7 cellular contexts compared by ENCODE assay signal in genomic region chr17:32265896-32266388, GRCh38. TPM values are rescaled to one million over a fixed set of nuclear protein-coding genes. Genes with fewer than 3 reads are reported as not detected.
A peak's percentile ranks its signal among the peaks of the same experiment; 100 is the strongest.
DNase-seq lines count a peak whose midpoint lies in the region; ATAC-seq and TF ChIP-seq lines count a peak whose summit lies in the region.

No MANE protein-coding gene starts in this region.

- H3K4me2 ChIP-seq in H9 (ENCODE audit: insufficient read depth, insufficient read length, low read length): peak overlapping the region; percentile 73

- H3K4me3 ChIP-seq in iPS-11a (ENCODE audit: low read depth, low read length) (peak overlapping the region; percentile 55), spleen (peak overlapping the region; percentile 50 to 83 (median 62))

- H2BK120ac ChIP-seq in H9 (ENCODE audit: low read depth, low read length, poor library complexity, severe bottlenecking): no peak overlapping the region

- H3K4me3 Mint-ChIP-seq in H9: peak overlapping the region; percentile 74 to 85; a peak in 3 of 5 replicates

- no peak overlapping the region for H2AK5ac ChIP-seq in H9 (ENCODE audit: insufficient read length, low read length)

- intact Hi-C loops in spleen (cut with DNase I; ENCODE audit: low total_unique reads): no loop called here

- H4K91ac ChIP-seq in H9 (ENCODE audit: insufficient read length, low read depth, low read length): no peak overlapping the region

- no peak overlapping the region for H3K56ac ChIP-seq in H9 (ENCODE audit: insufficient read length, low read depth, low read length)

- H2BK20ac ChIP-seq in H9 (ENCODE audit: low read depth, low read length, poor library complexity, severe bottlenecking): no peak overlapping the region

- H3K36me3 ChIP-seq in spleen: no peaks in the 10 kb centered on the region

- no peak overlapping the region for H3K27ac Mint-ChIP-seq in H9

- H3K4me1 Mint-ChIP-seq in H9: peaks cover 44 to 48% of the 10 kb centered on the region in 2 experiments

- TF ChIP-seq CTCF in H9 (conservative IDR thresholded peaks at IDR 0.05) (no peak), VCaP (conservative IDR thresholded peaks at IDR 0.05) (no peak), spleen (IDR thresholded peaks at IDR 0.05 in 8 of 11, conservative IDR thresholded peaks at IDR 0.05 in 3 of 11) (no peak)

- H4K5ac ChIP-seq in H9 (ENCODE audit: insufficient read length, low read depth, low read length): no peak overlapping the region

- H3K9me3 Mint-ChIP-seq in H9: no peaks in the 10 kb centered on the region

- no peak overlapping the region for H3K4ac ChIP-seq in H9 (ENCODE audit: low read depth, low read length)

- no peak for TF ChIP-seq POLR2A in spleen (IDR thresholded peaks at IDR 0.05)

- no peak overlapping the region for H3K18ac ChIP-seq in H9 (ENCODE audit: insufficient read length, low read depth, low read length)

- H3K36me3 Mint-ChIP-seq in H9 (ENCODE audit: insufficient read depth in 1 of 3, low read depth in 3 of 3): peaks cover 0 to 9% (median 1%) of the 10 kb centered on the region in 3 experiments; a peak in 4 of 7 replicates

- no peak overlapping the region for H4K8ac ChIP-seq in H9 (replicated peaks; ENCODE audit: insufficient read length, low read depth, low read length)

- no peak overlapping the region for H3T11ph ChIP-seq in H9 (ENCODE audit: low read length)

- H3K23ac ChIP-seq in H9 (ENCODE audit: insufficient read length, low read depth, low read length): no peak overlapping the region

- no peak overlapping the region for H3K9ac ChIP-seq in H9 (ENCODE audit: extremely low read depth, insufficient read length, low read length)

- no peaks in the 10 kb centered on the region for H3K79me2 ChIP-seq in H9 (ENCODE audit: insufficient read depth, low read length)

- H3K4me1 ChIP-seq in H9 (ENCODE audit: insufficient read depth, low read length) (peaks cover 7% of the 10 kb centered on the region; the same call in 1 of the 2 replicates), spleen (peaks cover 7 to 32% (median 26%) of the 10 kb centered on the region in 6 donors)

- no CpG with 5 or more reads among the region's 81 CpGs for WGBS in H9 (ENCODE audit: extremely low coverage, insufficient read length, low lambda C conversion rate)
- WGBS in spleen, 5 donors: 0 to 1% (median 0%) methylated on average over 11 to 80 of the region's 81 CpGs

- H3K23me2 ChIP-seq in H9 (ENCODE audit: insufficient read length, low read depth, low read length, poor library complexity, severe bottlenecking): peaks cover 14% of the 10 kb centered on the region

- no peaks in the 10 kb centered on the region for H3K79me1 ChIP-seq in H9 (ENCODE audit: insufficient read depth, low read depth, low read length, poor library complexity, severe bottlenecking)

- H3K27me3 Mint-ChIP-seq in H9 (ENCODE audit: low read depth): peaks cover 83% of the 10 kb centered on the region

- no peak overlapping the region for H2AFZ ChIP-seq in H9 (ENCODE audit: low read length)

- no peak overlapping the region for H2BK15ac ChIP-seq in H9 (ENCODE audit: low read depth, low read length)

- DNase-seq in H9: no peak
- DNase-seq in spleen: no peak
- DNase-seq in effector CD4-positive, alpha-beta T cell: no peak
- DNase-seq in NCI-H345 treated with DMSO at 0.1 percent for 48 hours (lab: John Stamatoyannopoulos, UW; ENCODE audit: unreplicated experiment): no peak

- H3K9me3 ChIP-seq in H9 (ENCODE audit: control insufficient read depth, low read depth, low read length) (no peaks in the 10 kb centered on the region), spleen (no peaks in the 10 kb centered on the region)

- no peak for ATAC-seq in GM19467 (IDR thresholded peaks at IDR 0.05; ENCODE audit: unreplicated experiment)

- H4K20me1 ChIP-seq in H9 (ENCODE audit: control insufficient read depth, insufficient read depth, insufficient read length): no peaks in the 10 kb centered on the region

- H2BK12ac ChIP-seq in H9 (ENCODE audit: insufficient read length, low read depth, low read length): no peak overlapping the region

- no peak overlapping the region for H3K14ac ChIP-seq in H9 (ENCODE audit: insufficient read depth, low read length)

- no peak overlapping the region for H3K27ac ChIP-seq in H9 (ENCODE audit: insufficient read length, low read depth, low read length)
- peak overlapping the region; percentile 45; the same call in 1 of the 2 replicates for H3K27ac ChIP-seq in VCaP
- H3K27ac ChIP-seq in spleen: no peak overlapping the region

- no peak overlapping the region for H2BK5ac ChIP-seq in H9 (ENCODE audit: insufficient read length, low read length)

- H3K27me3 ChIP-seq in H9 (ENCODE audit: insufficient read depth, low read length) (peaks cover 6% of the 10 kb centered on the region; the same call in 1 of the 2 replicates), spleen (replicated peaks in 1 of 7) (peaks cover 6 to 94% (median 36%) of the 10 kb centered on the region in 7 donors)

RNA-seq across cellular contexts. Expression of gene RHBDL3, which starts 0.3 kb away (rescaled TPM):
- total RNA-seq in H9 (2021) (8.7 and 12.5 TPM in 2 replicates), spleen (under 1 TPM in 5 of 7 donors, not detected in 2; 0.07 to 0.72 (median 0.32) TPM)
- polyA plus RNA-seq in spleen: under 1 TPM in 2 of 3 donors, not detected in 1; 0.06 TPM
